8 cellular contexts compared by ENCODE assay signal in genomic region chr12:55720894-55721444, GRCh38. TPM values are rescaled to one million over a fixed set of nuclear protein-coding genes. Genes with fewer than 3 reads are reported as not detected.
DNase-seq lines count a peak whose midpoint lies in the region; ATAC-seq and TF ChIP-seq lines count a peak whose summit lies in the region.

No MANE protein-coding gene starts in this region.

- H3K27me3 Mint-ChIP-seq in Calu3 (ENCODE audit: unreplicated experiment) = no peaks in the 10 kb centered on the region

- H3K4me1 Mint-ChIP-seq in Calu3 (ENCODE audit: low read depth, unreplicated experiment) = peaks cover 73% of the 10 kb centered on the region

- TF ChIP-seq CTCF in Calu3 (IDR thresholded peaks at IDR 0.05; ENCODE audit: unreplicated experiment) = peak; percentile 77
- TF ChIP-seq CTCF in KMS-11 (conservative IDR thresholded peaks at IDR 0.05; ENCODE audit: low read depth, low read length) = peak; percentile 44
- TF ChIP-seq CTCF in right atrium auricular region (IDR thresholded peaks at IDR 0.05) = peak; percentile 48 to 69

- no peak for ATAC-seq in GM19455 (IDR thresholded peaks at IDR 0.05; ENCODE audit: unreplicated experiment)

- DNase-seq in Calu3 (peak; percentile 88), amniotic epithelial cell (ENCODE audit: low read depth) (peak; percentile 83), right atrium auricular region (ENCODE audit: low spot score) (peak; percentile 84), DMS153 (lab: John Stamatoyannopoulos, UW) (no peak), NCI-H2029 treated with DMSO at 0.1 percent for 48 hours (lab: John Stamatoyannopoulos, UW) (no peak)

- no peak overlapping the region for H3K27ac Mint-ChIP-seq in Calu3 (ENCODE audit: unreplicated experiment)

- H3K36me3 Mint-ChIP-seq in Calu3 (ENCODE audit: insufficient read depth, unreplicated experiment) = peaks cover 67% of the 10 kb centered on the region

- CTCF ChIA-PET in Calu3 (lab: Charles Lee) = interaction anchor here (0.5 to 3.0 kb wide), 16 partner anchors 9 to 532 kb away, joined by 3 to 76 read pairs (median 4); partner anchors contain the start of genes CD63, ITGA7, RAB5B and RNF41

- intact Hi-C loops in Calu3 (cut with micrococcal nuclease; ENCODE audit: unreplicated experiment) = loop anchor here (1.0 to 2.0 kb wide), 3 partner anchors 40 to 532 kb away; a partner anchor contains a TSS

- H3K4me2 ChIP-seq in KMS-11 = peak overlapping the region; percentile 2; the same call in 1 of the 2 replicates
- peak overlapping the region; percentile 83 for H3K4me2 ChIP-seq in skeletal muscle satellite cell (ENCODE audit: low read length)

- H3K36me3 ChIP-seq in KMS-11 (ENCODE audit: insufficient read depth) = no peaks in the 10 kb centered on the region; the same call in 1 of the 2 replicates
- peaks cover 20% of the 10 kb centered on the region for H3K36me3 ChIP-seq in right atrium auricular region
- peaks cover 30% of the 10 kb centered on the region for H3K36me3 ChIP-seq in skeletal muscle satellite cell (ENCODE audit: insufficient read depth, low read length)

- H3K9me3 Mint-ChIP-seq in Calu3 (ENCODE audit: low read depth, unreplicated experiment) = no peaks in the 10 kb centered on the region

- H3K9ac ChIP-seq in KMS-11 (no peak overlapping the region), skeletal muscle satellite cell (ENCODE audit: low read depth, low read length) (peak overlapping the region; percentile 76)

- H3K4me3 ChIP-seq in KMS-11 (IDR thresholded peaks at IDR 0.05; ENCODE audit: insufficient read depth, low read depth, low read length) (no peak overlapping the region), right atrium auricular region (no peak overlapping the region), skeletal muscle satellite cell (ENCODE audit: low read length) (peak overlapping the region; percentile 65)

- peak overlapping the region; percentile 28 for H3K4me3 Mint-ChIP-seq in Calu3 (ENCODE audit: low read depth, unreplicated experiment)

- peaks cover 10% of the 10 kb centered on the region; the same call in 1 of the 2 replicates for H3K79me2 ChIP-seq in KMS-11 (ENCODE audit: insufficient read depth, low read depth)

- H3K27me3 ChIP-seq in KMS-11 (ENCODE audit: insufficient read depth, low read depth) = no peaks in the 10 kb centered on the region
- H3K27me3 ChIP-seq in right atrium auricular region = no peaks in the 10 kb centered on the region
- H3K27me3 ChIP-seq in skeletal muscle satellite cell (ENCODE audit: control insufficient read depth, insufficient read depth, low read length) = no peaks in the 10 kb centered on the region

- no peak overlapping the region for H2AFZ ChIP-seq in KMS-11 (ENCODE audit: low read depth)

- H3K27ac ChIP-seq in KMS-11 (no peak overlapping the region; the same call in 1 of the 2 replicates), right atrium auricular region (peak overlapping the region; percentile 93 to 95)

- no peaks in the 10 kb centered on the region for H3K9me3 ChIP-seq in right atrium auricular region
- H3K9me3 ChIP-seq in skeletal muscle satellite cell (replicated peaks; ENCODE audit: low read length) = no peaks in the 10 kb centered on the region

- no TSS peak for BruUV-seq in Calu3 (replicated peaks; lab: Mats Ljungman, UMichigan)

- no peaks in the 10 kb centered on the region for H4K20me1 ChIP-seq in KMS-11 (ENCODE audit: insufficient read depth)

- peaks cover 38% of the 10 kb centered on the region for H3K4me1 ChIP-seq in KMS-11 (ENCODE audit: low read depth, poor library complexity, severe bottlenecking)
- H3K4me1 ChIP-seq in right atrium auricular region = peaks cover 0 to 88% of the 10 kb centered on the region in 2 donors
- H3K4me1 ChIP-seq in skeletal muscle satellite cell (ENCODE audit: control insufficient read depth, insufficient read depth, low read length) = peaks cover 90% of the 10 kb centered on the region

RNA-seq across cellular contexts. Expression of gene RDH5, which starts 0.8 kb away (rescaled TPM):
- total RNA-seq in Calu3 (2022) = 11.0 and 11.2 TPM in 2 replicates
- total RNA-seq in right atrium auricular region = 10 to 100 TPM; 13.0 to 22.4 TPM
- 51.0 and 63.1 TPM in 2 replicates for total RNA-seq in skeletal muscle satellite cell (2012; rRNA removed)

RNA-seq across cellular contexts. Expression of gene BLOC1S1, which starts 5.1 kb away (rescaled TPM):
- 71.0 and 89.4 TPM in 2 replicates for total RNA-seq in Calu3 (2022)
- 100 to 1,000 TPM; 177 to 187 TPM for total RNA-seq in right atrium auricular region
- 36.0 and 65.9 TPM in 2 replicates for total RNA-seq in skeletal muscle satellite cell (2012; rRNA removed)

RNA-seq across cellular contexts. Expression of gene CD63, which starts 7.8 kb away (rescaled TPM):
- total RNA-seq in Calu3 (2022) (880 and 991 TPM in 2 replicates), right atrium auricular region (1,000 to 10,000 TPM; 1,041 to 1,122 TPM)
- 1,390 and 1,764 TPM in 2 replicates for total RNA-seq in skeletal muscle satellite cell (2012; rRNA removed)

RNA-seq across cellular contexts. Expression of gene ITGA7, which starts 13.3 kb away (rescaled TPM):
- total RNA-seq in Calu3 (2022) (5.9 and 6.3 TPM in 2 replicates), right atrium auricular region (100 to 1,000 TPM; 291 to 309 TPM)
- total RNA-seq in skeletal muscle satellite cell (2012; rRNA removed) = 12.4 and 32.1 TPM in 2 replicates

RNA-seq across cellular contexts. Expression of gene GDF11, which starts 22.0 kb away (rescaled TPM):
- total RNA-seq in Calu3 (2022) = 5.3 and 6.7 TPM in 2 replicates
- total RNA-seq in right atrium auricular region = 1 to 10 TPM; 8.1 to 8.6 TPM
- total RNA-seq in skeletal muscle satellite cell (2012; rRNA removed) = 3.3 and 3.7 TPM in 2 replicates

Comparison
In these comparisons a context has a peak if more than half of its experiments do, and no peak if none do; other contexts are left out.
1. DNase-seq: peak in Calu3 (single experiment), amniotic epithelial cell (single experiment) and right atrium auricular region (single experiment); none in DMS153 (single experiment) and NCI-H2029 treated with DMSO at 0.1 percent for 48 hours (single experiment).
2. Peak in every context shown above with its lines, with median percentiles within 50 percentile points of each other: CTCF ChIP-seq.